In the genomic region with DNA sequence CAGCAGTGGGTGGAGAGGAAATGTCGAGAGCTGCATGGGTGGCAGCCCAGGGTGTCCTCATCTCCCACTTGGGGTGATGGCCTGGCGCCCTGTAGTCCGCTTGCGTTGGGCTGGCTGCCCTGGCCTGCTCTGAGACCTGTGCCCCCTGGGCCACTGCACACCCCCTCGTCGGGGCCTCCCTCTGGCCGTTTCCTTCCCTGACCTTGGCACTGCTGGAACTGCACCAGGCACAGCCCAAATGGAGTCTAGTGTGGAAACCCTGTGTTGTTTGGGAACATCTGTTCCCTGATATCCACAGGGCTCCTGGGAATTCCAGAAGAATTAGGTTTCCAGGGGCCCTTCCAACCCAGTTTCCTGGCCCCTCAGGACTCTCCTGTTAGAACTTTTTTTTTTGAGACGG, we compare ENCODE assay signal across 18 cellular contexts. TPM values are rescaled to one million over a fixed set of nuclear protein-coding genes. Genes with fewer than 3 reads are reported as not detected.
"Had no signal": no experiment of that assay in that cellular context is flagged by ENCODE, and none has a peak within 500 bp of the region (broad histone marks: within the 10 kb centered on the region; RNA-seq: fewer than 3 reads in every experiment).

No MANE protein-coding gene starts in this region.

- H3K4me1 ChIP-seq: esophagus squamous epithelium, suprapubic skin had no signal

- H3K9me3 ChIP-seq: esophagus squamous epithelium, SK-N-SH, suprapubic skin had no signal

- H3K36me3 ChIP-seq: esophagus squamous epithelium, suprapubic skin had no signal

- H3K27me3 ChIP-seq: esophagus squamous epithelium, hepatocyte, suprapubic skin had no signal

- H3K4me3 ChIP-seq: esophagus squamous epithelium, hepatocyte, skin epidermis, suprapubic skin had no signal

- H3K27ac ChIP-seq: esophagus squamous epithelium, hepatocyte, skin epidermis, suprapubic skin had no signal

- H3K9ac ChIP-seq: SK-N-SH had no signal

- ATAC-seq: stimulated activated naive CD8-positive, alpha-beta T cell treated with anti-CD3 and anti-CD28 coated beads, Interleukin-15, amount 100 ng/mL, for 72 hours had no signal

- DNase-seq: activated CD4-positive, alpha-beta memory T cell treated with anti-CD3 and anti-CD28 coated beads, Interleukin-2, amount 10 ng/mL, durations not matched to agents 7 days and 5 days; activated CD4-positive, alpha-beta T cell treated with anti-CD3 and anti-CD28 coated beads for 48 hours; activated CD4-positive, CD25-positive, alpha-beta regulatory T cell; activated effector memory CD4-positive, alpha-beta T cell treated with anti-CD3 and anti-CD28 coated beads, Interleukin-2, amount 50 U/mL, for 16 hours; activated naive CD4-positive, alpha-beta T cell treated with anti-CD3 and anti-CD28 coated beads, Interleukin-2, amount 50 U/mL, for 16 hours; activated T-cell treated with anti-CD3 and anti-CD28 coated beads, Interleukin-2, amount 50 U/mL, for 48 hours; dermis blood vessel endothelial cell; effector memory CD4-positive, alpha-beta T cell; esophagus squamous epithelium; left cardiac atrium; retina; SK-N-SH; stimulated activated CD4-positive, alpha-beta T cell treated with anti-CD3 and anti-CD28 coated beads, Interleukin-4, amount 100 ng/mL, for 1 hour; stimulated activated naive CD8-positive, alpha-beta T cell treated with anti-CD3 and anti-CD28 coated beads, Interleukin-15, amount 100 ng/mL, for 72 hours; T-helper 9 cell had no signal

RNA-seq across cellular contexts. Expression of gene EFHD1, which starts 13.9 kb away (rescaled TPM):
- polyA plus RNA-seq: SK-N-SH had no signal
